ENCODE assay signal across 17 cellular contexts in genomic region chr4:121701263-121701662, GRCh38. TPM values are rescaled to one million over a fixed set of nuclear protein-coding genes. Genes with fewer than 3 reads are reported as not detected.
DNase-seq lines count a peak whose midpoint lies in the region; ATAC-seq, FAIRE-seq and TF ChIP-seq lines count a peak whose summit lies in the region.
"Had no signal": no experiment of that assay in that cellular context is flagged by ENCODE, and none has a peak within 500 bp of the region (broad histone marks: within the 10 kb centered on the region; RNA-seq: fewer than 3 reads in every experiment).

No MANE protein-coding gene starts in this region.

- no peak overlapping the region for H3K4me3 Mint-ChIP-seq in HFFc6
- no peak overlapping the region for H3K4me3 Mint-ChIP-seq in activated CD4-positive, alpha-beta T cell treated with anti-CD3 and anti-CD28 coated beads, Interleukin-2, amount 10 ng/mL, durations not matched to agents 24 days and 14 days
- H3K4me3 Mint-ChIP-seq: CD4-positive, alpha-beta memory T cell; GM23338; H9 had no signal

- ATAC-seq in GM12878 (no peak), GM18870 (IDR thresholded peaks at IDR 0.05; ENCODE audit: unreplicated experiment) (no peak), GM19455 (IDR thresholded peaks at IDR 0.05; ENCODE audit: unreplicated experiment) (no peak)
- ATAC-seq: GM23338, HepG2 had no signal

- H3K27me3 Mint-ChIP-seq in HFFc6 (ENCODE audit: insufficient read depth), result peaks cover 2% of the 10 kb centered on the region; the same call in 1 of the 2 replicates
- peaks cover 40% of the 10 kb centered on the region for H3K27me3 Mint-ChIP-seq in activated CD4-positive, alpha-beta T cell treated with anti-CD3 and anti-CD28 coated beads, Interleukin-2, amount 10 ng/mL, durations not matched to agents 24 days and 14 days

- WGBS in GM12878 (ENCODE audit: insufficient coverage, insufficient replicate concordance, low lambda C conversion rate, missing lambda C conversion rate), result 4% methylated on average over 3 of the region's 3 CpGs

- RAD21 ChIA-PET in GM12878 (lab: Charles Lee; ENCODE audit: unreplicated experiment), result no interaction called here

- TF ChIP-seq RAD21 in GM12878 (IDR thresholded peaks at IDR 0.05; ENCODE audit: insufficient read depth, low read depth, low read length), result no peak

- H3K79me2 ChIP-seq in GM12878 (ENCODE audit: control insufficient read depth, insufficient read depth, low read length), result peaks cover 3% of the 10 kb centered on the region

- peaks cover 1% of the 10 kb centered on the region for H3K36me3 Mint-ChIP-seq in HFFc6 (ENCODE audit: low read depth)
- no peaks in the 10 kb centered on the region for H3K36me3 Mint-ChIP-seq in activated CD4-positive, alpha-beta T cell treated with anti-CD3 and anti-CD28 coated beads, Interleukin-2, amount 10 ng/mL, durations not matched to agents 24 days and 14 days (ENCODE audit: low read depth)

- no peak for TF ChIP-seq EP300 in GM12878 (IDR thresholded peaks at IDR 0.05; ENCODE audit: borderline replicate concordance in 1 of 2, control insufficient read depth in 1 of 2, low read depth in 2 of 2, low read length in 2 of 2)

- H3K27ac ChIP-seq in GM12878 (ENCODE audit: control insufficient read depth, insufficient read depth), result no peak overlapping the region
- H3K27ac ChIP-seq: BLaER1 had no signal

- POLR2A ChIA-PET in GM12878 (lab: Charles Lee), result no interaction called here

- CTCF ChIA-PET in GM12878 (lab: Yijun Ruan, JAX), result no interaction called here

- no peaks in the 10 kb centered on the region for H3K9me3 Mint-ChIP-seq in HFFc6
- no peaks in the 10 kb centered on the region for H3K9me3 Mint-ChIP-seq in activated CD4-positive, alpha-beta T cell treated with anti-CD3 and anti-CD28 coated beads, Interleukin-2, amount 10 ng/mL, durations not matched to agents 24 days and 14 days
- H3K9me3 Mint-ChIP-seq: CD4-positive, alpha-beta memory T cell had no signal

- no peaks in the 10 kb centered on the region for H4K20me1 ChIP-seq in GM12878 (ENCODE audit: control insufficient read depth, insufficient read depth)
- H4K20me1 ChIP-seq: BLaER1 had no signal

- peak; percentile 57 for FAIRE-seq in GM12878 (lab: Jason Lieb, UNC)
- FAIRE-seq: HepG2 had no signal

- no peak for TF ChIP-seq POLR2A in GM12878 (IDR thresholded peaks at IDR 0.05; ENCODE audit: low read depth, low read length)

- H3K27me3 ChIP-seq in GM12878 (replicated peaks in 1 of 2; ENCODE audit: control insufficient read depth in 2 of 2, insufficient read depth in 2 of 2, low read length in 1 of 2), result no peaks in the 10 kb centered on the region
- H3K27me3 ChIP-seq: BLaER1 had no signal

- no peak for TF ChIP-seq CTCF in GM12865 (IDR thresholded peaks at IDR 0.05; ENCODE audit: insufficient read depth, low read depth, low read length, missing control alignments)
- TF ChIP-seq CTCF in HFFc6 (IDR thresholded peaks at IDR 0.05), result no peak
- no peak for TF ChIP-seq CTCF in GM12878 (IDR thresholded peaks at IDR 0.05 in 2 of 3, conservative IDR thresholded peaks at IDR 0.05 in 1 of 3; ENCODE audit: control insufficient read depth in 2 of 3, extremely low read depth in 1 of 3, insufficient read depth in 1 of 3, low read depth in 3 of 3, low read length in 3 of 3)

- no peaks in the 10 kb centered on the region for H3K36me3 ChIP-seq in GM12878 (ENCODE audit: control insufficient read depth in 2 of 2, insufficient read depth in 2 of 2, low read length in 1 of 2)
- H3K36me3 ChIP-seq: BLaER1 had no signal

- no TSS peak for BruUV-seq in GM12878 (replicated peaks; lab: Mats Ljungman, UMichigan)

- peak overlapping the region; percentile 1; the same call in 1 of the 2 replicates for H3K27ac Mint-ChIP-seq in HFFc6
- no peak overlapping the region for H3K27ac Mint-ChIP-seq in activated CD4-positive, alpha-beta T cell treated with anti-CD3 and anti-CD28 coated beads, Interleukin-2, amount 10 ng/mL, durations not matched to agents 24 days and 14 days
- H3K27ac Mint-ChIP-seq: CD4-positive, alpha-beta memory T cell; GM23338; H9 had no signal

- no peak overlapping the region for H3K4me2 ChIP-seq in GM12878 (ENCODE audit: control insufficient read depth, insufficient read depth)
- H3K4me2 ChIP-seq: BLaER1, GM23338 had no signal

- in situ Hi-C loops in GM12878 (cut with MboI), result no loop called here

- DNase-seq in GM12865 (ENCODE audit: low read depth) (peak; percentile 14), HFFc6 (no peak), GM12878 (ENCODE audit: low read depth, low spot score) (no peak), GOT3 (lab: John Stamatoyannopoulos, UW) (no peak)
- DNase-seq in activated CD4-positive, alpha-beta T cell treated with anti-CD3 and anti-CD28 coated beads, Interleukin-2, amount 10 ng/mL, durations not matched to agents 24 days and 14 days, result no peak
- DNase-seq: 8988T; CD4-positive, alpha-beta memory T cell; DMS153; DMS79; GF-D8; H9; KG1 had no signal

- H3K4me1 ChIP-seq in GM12878 (ENCODE audit: control insufficient read depth, insufficient read depth, low read length), result peaks cover 15% of the 10 kb centered on the region

- H2AFZ ChIP-seq in GM12878 (ENCODE audit: control insufficient read depth, low read depth, low read length), result no peak overlapping the region
- H2AFZ ChIP-seq: GM23338 had no signal

- peaks cover 48% of the 10 kb centered on the region for H3K4me1 Mint-ChIP-seq in HFFc6 (ENCODE audit: low read depth)
- peaks cover 12% of the 10 kb centered on the region for H3K4me1 Mint-ChIP-seq in activated CD4-positive, alpha-beta T cell treated with anti-CD3 and anti-CD28 coated beads, Interleukin-2, amount 10 ng/mL, durations not matched to agents 24 days and 14 days

- intact Hi-C loops in GM12878 (cut with micrococcal nuclease; ENCODE audit: unreplicated experiment), result no loop called here
- intact Hi-C loops in activated CD4-positive, alpha-beta T cell treated with anti-CD3 and anti-CD28 coated beads, Interleukin-2, amount 10 ng/mL, durations not matched to agents 24 days and 14 days (cut with micrococcal nuclease), result loop anchor here (10.0 kb wide), 1 partner anchor 454 kb away; the partner anchor contains the start of gene BLTP1

- SMC1A ChIA-PET in GM12878 (lab: Charles Lee; ENCODE audit: uncharacterized antibody, unreplicated experiment), result no interaction called here

- no peaks in the 10 kb centered on the region for H3K9me3 ChIP-seq in GM12878 (replicated peaks; ENCODE audit: control insufficient read depth, insufficient read depth, low read length)
- H3K9me3 ChIP-seq: BLaER1 had no signal

- no peak overlapping the region for H3K9ac ChIP-seq in GM12878 (ENCODE audit: control insufficient read depth, insufficient read depth, low read length)
- H3K9ac ChIP-seq: BLaER1 had no signal

- H3K4me3 ChIP-seq in GM12865 (ENCODE audit: low read depth, low read length) (no peak overlapping the region), GM12878 (no peak overlapping the region)
- H3K4me3 ChIP-seq: BLaER1, GM23338 had no signal

TF ChIP-seq in GM12878, 131 proteins besides CTCF, POLR2A, EP300 and RAD21 (continues in another document):
- TF ChIP-seq DPF2 (IDR thresholded peaks at IDR 0.05), result peak; percentile 54; the same call in 1 of the 2 replicates
- TF ChIP-seq BHLHE40 (IDR thresholded peaks at IDR 0.05; ENCODE audit: borderline replicate concordance in 1 of 2, low read depth in 2 of 2, low read length in 1 of 2), result no peak
- TF ChIP-seq, protein P1, sequence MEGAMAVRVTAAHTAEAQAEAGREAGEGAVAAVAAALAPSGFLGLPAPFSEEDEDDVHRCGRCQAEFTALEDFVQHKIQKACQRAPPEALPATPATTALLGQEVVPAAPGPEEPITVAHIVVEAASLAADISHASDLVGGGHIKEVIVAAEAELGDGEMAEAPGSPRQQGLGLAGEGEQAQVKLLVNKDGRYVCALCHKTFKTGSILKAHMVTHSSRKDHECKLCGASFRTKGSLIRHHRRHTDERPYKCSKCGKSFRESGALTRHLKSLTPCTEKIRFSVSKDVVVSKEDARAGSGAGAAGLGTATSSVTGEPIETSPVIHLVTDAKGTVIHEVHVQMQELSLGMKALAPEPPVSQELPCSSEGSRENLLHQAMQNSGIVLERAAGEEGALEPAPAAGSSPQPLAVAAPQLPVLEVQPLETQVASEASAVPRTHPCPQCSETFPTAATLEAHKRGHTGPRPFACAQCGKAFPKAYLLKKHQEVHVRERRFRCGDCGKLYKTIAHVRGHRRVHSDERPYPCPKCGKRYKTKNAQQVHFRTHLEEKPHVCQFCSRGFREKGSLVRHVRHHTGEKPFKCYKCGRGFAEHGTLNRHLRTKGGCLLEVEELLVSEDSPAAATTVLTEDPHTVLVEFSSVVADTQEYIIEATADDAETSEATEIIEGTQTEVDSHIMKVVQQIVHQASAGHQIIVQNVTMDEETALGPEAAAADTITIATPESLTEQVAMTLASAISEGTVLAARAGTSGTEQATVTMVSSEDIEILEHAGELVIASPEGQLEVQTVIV (IDR thresholded peaks at IDR 0.05; ENCODE audit: borderline replicate concordance, partially characterized antibody), result no peak
- TF ChIP-seq HCFC1 (IDR thresholded peaks at IDR 0.05; ENCODE audit: low read length), result no peak
- TF ChIP-seq FOS (IDR thresholded peaks at IDR 0.05; ENCODE audit: borderline replicate concordance, extremely low read depth, insufficient read length), result no peak
- no peak for TF ChIP-seq BRCA1 (IDR thresholded peaks at IDR 0.05; ENCODE audit: low read depth, low read length)

RNA-seq across cellular contexts. Expression of gene ANXA5, which starts 4.5 kb away (rescaled TPM):
- 1,000 to 10,000 TPM in 4 of 6 experiments, 100 to 1,000 TPM in 2; 934 to 1,075 (median 1,012) TPM for total RNA-seq in HFFc6 (2021; fragmentation: NEBNext Ultra II Directional; extraction: Animal tissue kit (Norgen Biotek cat#: 25700))
- total RNA-seq in GM12878 (2013; cell fraction: nucleolus; rRNA removed), result 49.2 and 54.5 TPM in 2 replicates
- total RNA-seq in GM12878 (2014; rRNA removed) (101 and 122 TPM in 2 replicates), GM12878 (2014; rRNA removed; fragmentation: Illumina TruSeq; extraction: Trizol) (150 and 156 TPM in 2 replicates), GM12878 (2021) (102 and 108 TPM in 2 replicates)
- 98.6 TPM for polyA plus RNA-seq in GM12878 (2011; ENCODE audit: low read depth)
- polyA plus RNA-seq in GM12878 (2011; rRNA removed) (166 and 189 TPM in 2 replicates), GM12878 (2014; fragmentation: Illumina TruSeq; extraction: Trizol) (172 and 208 TPM in 2 replicates), GM12878 (2014; fragmentation: Nextera tagmentation; extraction: Ambion mirVana) (100 to 1,000 TPM; 218 to 249 TPM), GM12878 (2014; rRNA removed) (97.2 and 120 TPM in 2 replicates), GM12878 (2016; fragmentation: Nextera tagmentation; extraction: Ambion mirVana) (100 to 1,000 TPM; 201 to 203 TPM)
- 121 and 124 TPM in 2 replicates for polyA plus RNA-seq in GM12878 (2011; cell fraction: cytosol; rRNA removed)
- polyA plus RNA-seq in GM12878 (2011; cell fraction: nucleus; rRNA removed), result 106 and 126 TPM in 2 replicates
- polyA plus RNA-seq in GM12878 (2012), result 94.2 and 108 TPM in 2 replicates
- 68.4 and 109 TPM in 2 replicates for polyA minus RNA-seq in GM12878 (2011; rRNA and poly(A)+ RNA removed)
- 80.8 and 85.0 TPM in 2 replicates for polyA minus RNA-seq in GM12878 (2011; cell fraction: cytosol; rRNA and poly(A)+ RNA removed)
- 26.1 and 35.2 TPM in 2 replicates for polyA minus RNA-seq in GM12878 (2011; cell fraction: nucleus; rRNA and poly(A)+ RNA removed)
- 107 TPM in 2 replicates for total RNA-seq in activated CD4-positive, alpha-beta T cell treated with anti-CD3 and anti-CD28 coated beads, Interleukin-2, amount 10 ng/mL, durations not matched to agents 24 days and 14 days
